In the genomic region with DNA sequence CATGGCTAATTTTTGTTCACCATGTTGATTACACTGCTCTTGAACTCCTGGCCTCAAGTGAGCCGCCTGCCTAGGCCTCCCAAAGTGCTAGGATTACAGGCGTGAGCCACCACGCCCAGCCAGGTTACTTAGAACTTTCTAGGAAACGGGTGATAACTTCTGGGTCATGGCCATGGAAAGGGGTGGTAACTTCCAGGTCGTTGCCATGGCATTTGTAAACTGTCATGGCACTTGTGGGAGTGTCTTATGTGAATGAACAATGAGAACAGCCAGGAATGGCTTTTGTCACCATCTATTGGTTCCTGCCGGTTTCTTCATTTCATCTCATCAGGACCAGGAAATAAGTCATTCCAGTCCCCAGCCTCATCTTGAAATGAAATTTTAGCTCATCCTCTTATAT, we compare ENCODE assay signal across 28 cellular contexts.
"Had no signal": no experiment of that assay in that cellular context is flagged by ENCODE, and none has a peak within 500 bp of the region (broad histone marks: within the 10 kb centered on the region; RNA-seq: fewer than 3 reads in every experiment).

No MANE protein-coding gene starts in this region.

- H3K9me3 ChIP-seq: MG63 had no signal

- H3K4me3 ChIP-seq: MG63, PC-9 had no signal

- FAIRE-seq: astrocyte, TTC549 had no signal

- H3K4me2 ChIP-seq: KMS-11, PC-9 had no signal

- H3K27ac ChIP-seq: KMS-11, PC-9 had no signal

- H2AFZ ChIP-seq: PC-9 had no signal

- H3K9ac ChIP-seq: KMS-11 had no signal

- H3K9me3 Mint-ChIP-seq: activated CD4-positive, alpha-beta memory T cell treated with anti-CD3 and anti-CD28 coated beads, Interleukin-2, amount 10 ng/mL, durations not matched to agents 7 days and 5 days; activated CD4-positive, alpha-beta T cell treated with anti-CD3 and anti-CD28 coated beads, Interleukin-2, amount 10 ng/mL, durations not matched to agents 7 days and 5 days; activated naive CD4-positive, alpha-beta T cell treated with anti-CD3 and anti-CD28 coated beads for 36 hours; activated T-helper 17 cell treated with anti-CD3 and anti-CD28 coated beads, Interleukin-2, amount 50 U/mL, for 72 hours; central memory CD8-positive, alpha-beta T cell; T-cell had no signal

- H3K27ac Mint-ChIP-seq: activated CD4-positive, alpha-beta memory T cell treated with anti-CD3 and anti-CD28 coated beads, Interleukin-2, amount 10 ng/mL, durations not matched to agents 7 days and 5 days; activated CD4-positive, alpha-beta T cell treated with anti-CD3 and anti-CD28 coated beads, Interleukin-2, amount 10 ng/mL, durations not matched to agents 7 days and 5 days; activated naive CD4-positive, alpha-beta T cell treated with anti-CD3 and anti-CD28 coated beads for 36 hours; activated naive CD8-positive, alpha-beta T cell; activated T-helper 17 cell treated with anti-CD3 and anti-CD28 coated beads, Interleukin-2, amount 50 U/mL, for 72 hours; T-cell had no signal

- DNase-seq: activated CD4-positive, alpha-beta memory T cell treated with anti-CD3 and anti-CD28 coated beads, Interleukin-2, amount 10 ng/mL, durations not matched to agents 7 days and 5 days; activated CD4-positive, alpha-beta T cell treated with anti-CD3 and anti-CD28 coated beads, Interleukin-2, amount 10 ng/mL, durations not matched to agents 7 days and 5 days; activated CD4-positive, CD25-positive, alpha-beta regulatory T cell; activated gamma-delta T cell; activated naive CD4-positive, alpha-beta T cell treated with anti-CD3 and anti-CD28 coated beads for 36 hours; activated T-cell treated with anti-CD3 and anti-CD28 coated beads for 4 hours; activated T-cell treated with anti-CD3 and anti-CD28 coated beads, Interleukin-2, amount 50 U/mL, for 48 hours; amygdala; MG63; MV-4-11; NCI-H1105; NCI-H1436; NCI-H1694 treated with DMSO at 0.1 percent for 48 hours; NCI-H2029 treated with DMSO at 0.1 percent for 48 hours; NCI-H510A treated with DMSO at 0.1 percent for 48 hours; NCI-H69; PC-9; SHP77 treated with DMSO at 0.1 percent for 48 hours; T-cell; T-helper 2 cell; T1000 had no signal

- H3K36me3 ChIP-seq: MG63 had no signal

- H3K27me3 ChIP-seq: MG63 had no signal

- ATAC-seq: activated T-helper 17 cell treated with anti-CD3 and anti-CD28 coated beads, Interleukin-2, amount 50 U/mL, for 72 hours; T-cell had no signal

- H3K27me3 Mint-ChIP-seq: activated CD4-positive, alpha-beta memory T cell treated with anti-CD3 and anti-CD28 coated beads, Interleukin-2, amount 10 ng/mL, durations not matched to agents 7 days and 5 days; activated naive CD8-positive, alpha-beta T cell had no signal

- H3K36me3 Mint-ChIP-seq: activated naive CD8-positive, alpha-beta T cell; brain; T-cell had no signal

- H3K4me1 Mint-ChIP-seq: activated CD4-positive, alpha-beta memory T cell treated with anti-CD3 and anti-CD28 coated beads, Interleukin-2, amount 10 ng/mL, durations not matched to agents 7 days and 5 days; activated CD4-positive, alpha-beta T cell treated with anti-CD3 and anti-CD28 coated beads, Interleukin-2, amount 10 ng/mL, durations not matched to agents 7 days and 5 days; activated T-helper 17 cell treated with anti-CD3 and anti-CD28 coated beads, Interleukin-2, amount 50 U/mL, for 72 hours; central memory CD8-positive, alpha-beta T cell; T-cell had no signal

- H3K4me3 Mint-ChIP-seq: activated CD4-positive, alpha-beta memory T cell treated with anti-CD3 and anti-CD28 coated beads, Interleukin-2, amount 10 ng/mL, durations not matched to agents 7 days and 5 days; activated CD4-positive, alpha-beta T cell treated with anti-CD3 and anti-CD28 coated beads, Interleukin-2, amount 10 ng/mL, durations not matched to agents 7 days and 5 days; activated naive CD4-positive, alpha-beta T cell treated with anti-CD3 and anti-CD28 coated beads for 36 hours; activated naive CD8-positive, alpha-beta T cell; activated T-helper 17 cell treated with anti-CD3 and anti-CD28 coated beads, Interleukin-2, amount 50 U/mL, for 72 hours; brain; central memory CD8-positive, alpha-beta T cell; T-cell had no signal
